In the genomic region with DNA sequence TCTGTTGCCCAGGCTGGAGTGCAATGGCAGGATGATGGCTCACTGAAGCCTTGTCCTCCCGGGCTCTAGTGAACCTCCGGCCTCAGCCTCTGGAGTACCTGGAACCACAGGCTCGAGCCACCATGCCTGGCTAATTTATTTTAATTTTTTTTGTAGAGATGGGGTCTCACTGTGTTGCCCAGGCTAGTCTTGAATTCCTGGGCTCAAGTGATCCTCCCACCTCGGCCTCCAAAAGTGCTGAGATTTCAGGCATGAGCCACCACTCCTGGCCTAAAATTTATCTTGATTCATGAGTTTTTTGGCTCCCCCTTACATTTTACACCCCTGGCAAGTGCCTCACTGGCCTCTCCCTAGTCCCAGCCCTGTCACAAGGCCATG, we compare ENCODE assay signal across 7 cellular contexts. TPM values are rescaled to one million over a fixed set of nuclear protein-coding genes. Genes with fewer than 3 reads are reported as not detected.
A peak's percentile ranks its signal among the peaks of the same experiment; 100 is the strongest.
DNase-seq lines count a peak whose midpoint lies in the region; FAIRE-seq and TF ChIP-seq lines count a peak whose summit lies in the region.
"Had no signal": no experiment of that assay in that cellular context is flagged by ENCODE, and none has a peak within 500 bp of the region (broad histone marks: within the 10 kb centered on the region; RNA-seq: fewer than 3 reads in every experiment).

No MANE protein-coding gene starts in this region.

- peaks cover 16% of the 10 kb centered on the region for H3K23me2 ChIP-seq in H1 (ENCODE audit: low read depth, low read length)

- WGBS in H1 (ENCODE audit: extremely low coverage in 1 of 2, insufficient coverage in 1 of 2, insufficient read length in 1 of 2, insufficient replicate concordance in 2 of 2, low coverage in 1 of 2, low lambda C conversion rate in 2 of 2, missing lambda C conversion rate in 1 of 2), 2 experiments, result 84% methylated on average over 4 of the region's 4 CpGs; no CpG with 5 or more reads in 1 of the 2 experiments

- FAIRE-seq in H1 (lab: Jason Lieb, UNC), result no peak

- BruUV-seq in OCI-LY7 (replicated peaks; lab: Mats Ljungman, UMichigan), result no TSS peak

- H3K4me2 ChIP-seq in OCI-LY7 (ENCODE audit: low read length) (peak overlapping the region; percentile 20; the same call in 1 of the 2 replicates), H1 (ENCODE audit: insufficient read depth in 1 of 2, low read depth in 2 of 2, low read length in 2 of 2) (no peak overlapping the region; a peak in 1 of 4 replicates)

- no peak for DNase-seq in OCI-LY7 (ENCODE audit: low spot score)
- no peak for DNase-seq in H1 (ENCODE audit: low read depth in 1 of 2, low spot score in 2 of 2)
- no peak for DNase-seq in NCI-H1436 treated with DMSO at 0.1 percent for 48 hours (lab: John Stamatoyannopoulos, UW)
- no peak for DNase-seq in globus pallidus (ENCODE audit: low spot score)
- DNase-seq in NCI-H1048 (lab: John Stamatoyannopoulos, UW), result no peak

- H3K79me2 ChIP-seq in OCI-LY7 (ENCODE audit: insufficient read depth, low read depth, low read length) (peaks cover 21% of the 10 kb centered on the region), H1 (ENCODE audit: control insufficient read depth in 1 of 2, insufficient read depth in 2 of 2, low read length in 2 of 2) (peaks cover 10 to 20% of the 10 kb centered on the region in 2 experiments; a peak in 3 of 4 replicates)

- peak overlapping the region; percentile 56 for H3K27ac ChIP-seq in OCI-LY7 (ENCODE audit: low read depth, low read length, poor library complexity, severe bottlenecking)
- no peak overlapping the region for H3K27ac ChIP-seq in H1 (ENCODE audit: low read depth, low read length)
- peak overlapping the region in 18 of 21 experiments; percentile 47 to 91 (median 80) for H3K27ac ChIP-seq in skin epidermis
- H3K27ac ChIP-seq: brain microvascular endothelial cell had no signal

- peak overlapping the region; percentile 93 for H2AK5ac ChIP-seq in H1 (ENCODE audit: low read depth, low read length)

- H3K4ac ChIP-seq in H1 (replicated peaks; ENCODE audit: insufficient read length, low read depth, low read length), result no peak overlapping the region

- H4K20me1 ChIP-seq in OCI-LY7 (ENCODE audit: insufficient read depth, low read length) (peaks cover 10% of the 10 kb centered on the region), H1 (replicated peaks in 1 of 2; ENCODE audit: control insufficient read depth in 1 of 2, insufficient read depth in 2 of 2, low read length in 2 of 2) (peaks cover 11 to 12% of the 10 kb centered on the region in 2 experiments)

- TF ChIP-seq EP300 in H1 (IDR thresholded peaks at IDR 0.05; ENCODE audit: borderline replicate concordance in 1 of 2, low read depth in 2 of 2, low read length in 2 of 2), result no peak

- H4K8ac ChIP-seq in H1 (ENCODE audit: extremely low read depth, insufficient read depth, low read length), result no peak overlapping the region

- H3K23ac ChIP-seq in H1 (ENCODE audit: insufficient read length), result no peak overlapping the region

- peak overlapping the region; percentile 67 for H2BK120ac ChIP-seq in H1 (replicated peaks; ENCODE audit: low read depth, low read length)

- H3K36me3 ChIP-seq in OCI-LY7 (ENCODE audit: insufficient read depth, low read length) (no peaks in the 10 kb centered on the region), H1 (ENCODE audit: control insufficient read depth in 2 of 4, insufficient read depth in 4 of 4, low read length in 3 of 4) (no peaks in the 10 kb centered on the region)
- H3K36me3 ChIP-seq: brain microvascular endothelial cell had no signal

- H2BK20ac ChIP-seq in H1 (ENCODE audit: low read length), result peak overlapping the region; percentile 68; the same call in 1 of the 2 replicates

- no peaks in the 10 kb centered on the region for H3K27me3 ChIP-seq in H1 (replicated peaks in 1 of 4; ENCODE audit: control insufficient read depth in 3 of 4, extremely low read depth in 1 of 4, insufficient read depth in 3 of 4, low read length in 3 of 4)
- H3K27me3 ChIP-seq: brain microvascular endothelial cell had no signal

- intact Hi-C loops in OCI-LY7 (cut with micrococcal nuclease; ENCODE audit: unreplicated experiment), result loop anchor here (2.0 to 10.0 kb wide), 3 partner anchors 14 to 516 kb away; a partner anchor contains a TSS

- H4K5ac ChIP-seq in H1 (ENCODE audit: insufficient read length, low read depth, low read length), result no peak overlapping the region

- 0 out of 2 replicates have a peak overlapping the region, but pooled peaks have one; percentile 30 for H2AFZ ChIP-seq in OCI-LY7 (ENCODE audit: low read length)
- no peak overlapping the region for H2AFZ ChIP-seq in H1 (ENCODE audit: low read length)

- no peaks in the 10 kb centered on the region; the same call in 1 of the 2 replicates for H3K79me1 ChIP-seq in H1 (ENCODE audit: low read depth, low read length)

- H3K14ac ChIP-seq in H1 (ENCODE audit: insufficient read length), result no peak overlapping the region

- no peaks in the 10 kb centered on the region for H3K9me3 ChIP-seq in OCI-LY7 (ENCODE audit: low read length)
- no peaks in the 10 kb centered on the region for H3K9me3 ChIP-seq in H1 (ENCODE audit: insufficient read depth in 2 of 2, low read depth in 1 of 2, low read length in 1 of 2)

- peak overlapping the region; percentile 87 for H4K91ac ChIP-seq in H1 (replicated peaks; ENCODE audit: insufficient read length, low read length)

- TF ChIP-seq POLR2A in H1 (IDR thresholded peaks at IDR 0.05; ENCODE audit: control extremely low read depth in 1 of 2, low read depth in 2 of 2, low read length in 2 of 2), result no peak

- H3K4me1 ChIP-seq in OCI-LY7 (ENCODE audit: insufficient read depth, low read length, poor library complexity, severe bottlenecking), result peaks cover 77% of the 10 kb centered on the region
- H3K4me1 ChIP-seq in H1 (replicated peaks in 1 of 4; ENCODE audit: control insufficient read depth in 3 of 4, insufficient read depth in 4 of 4, low read length in 3 of 4), result peaks cover 29 to 62% (median 41%) of the 10 kb centered on the region in 4 experiments

- H3K9me2 ChIP-seq in OCI-LY7 (ENCODE audit: insufficient read depth, low read length), result no peaks in the 10 kb centered on the region

- TF ChIP-seq RAD21 in H1 (IDR thresholded peaks at IDR 0.05 in 1 of 2, conservative IDR thresholded peaks at IDR 0.05 in 1 of 2; ENCODE audit: low read depth in 2 of 2, low read length in 2 of 2), result no peak

- peak overlapping the region; percentile 98; the same call in 1 of the 2 replicates for H2BK12ac ChIP-seq in H1 (ENCODE audit: low read depth, low read length)

- CTCF ChIA-PET in OCI-LY7 (lab: Charles Lee; ENCODE audit: unreplicated experiment), result no interaction called here
- CTCF ChIA-PET in H1 (lab: Charles Lee; ENCODE audit: partially characterized antibody), result interaction anchor here (0.6 to 19.4 kb wide), 12 partner anchors 8 to 67 kb away, joined by 3 to 287 read pairs (median 4); no protein-coding TSS in a partner anchor

- no peak overlapping the region for H3K9ac ChIP-seq in H1 (replicated peaks in 1 of 4; ENCODE audit: extremely low read depth in 1 of 4, low read depth in 3 of 4, low read length in 3 of 4)

- TF ChIP-seq CTCF in OCI-LY7 (conservative IDR thresholded peaks at IDR 0.05; ENCODE audit: low read length) (no peak), H1 (IDR thresholded peaks at IDR 0.05; ENCODE audit: control extremely low read depth in 1 of 3, insufficient read depth in 1 of 3, low read depth in 1 of 3, low read length in 3 of 3) (no peak)

- H3K18ac ChIP-seq in H1 (ENCODE audit: extremely low read depth, low read length), result peak overlapping the region; percentile 9; the same call in 1 of the 2 replicates

- POLR2A ChIA-PET in OCI-LY7 (lab: Charles Lee) (interaction anchor here (0.6 kb wide), 2 partner anchors 67 to 238 kb away, joined by 3 read pairs; no protein-coding TSS in a partner anchor), H1 (lab: Charles Lee; ENCODE audit: partially characterized antibody) (interaction anchor here (0.7 to 21.0 kb wide), 8 partner anchors 9 to 44 kb away, joined by 3 to 477 read pairs (median 4); a partner anchor contains a TSS)

- H3K56ac ChIP-seq in H1 (replicated peaks; ENCODE audit: insufficient read length, low read depth, low read length), result no peak overlapping the region

- H2BK5ac ChIP-seq in H1 (ENCODE audit: low read depth, low read length), result peak overlapping the region; percentile 76; the same call in 1 of the 2 replicates

- peak overlapping the region; percentile 46; the same call in 1 of the 2 replicates for H2BK15ac ChIP-seq in H1 (ENCODE audit: low read length)

- H3K4me3 ChIP-seq in OCI-LY7 (ENCODE audit: low read depth, low read length, poor library complexity, severe bottlenecking) (no peak overlapping the region), H1 (ENCODE audit: extremely low read depth in 1 of 4, insufficient read depth in 2 of 4, low read depth in 3 of 4, low read length in 4 of 4) (no peak overlapping the region), skin epidermis (no peak overlapping the region)

RNA-seq across cellular contexts. Expression of a gene that starts 2.5 kb away (rescaled TPM):
- total RNA-seq in OCI-LY7 (2014; rRNA removed; shearing (Covaris generic)), result 51.5 and 52.6 TPM in 2 replicates
- total RNA-seq in OCI-LY7 (2022), result 54.1 and 64.6 TPM in 2 replicates
- total RNA-seq in H1 (2021; fragmentation: NEBNext Ultra II Directional; extraction: Animal tissue kit (Norgen Biotek cat#: 25700)), result 187 and 196 TPM in 2 replicates
- 558 and 626 TPM in 2 replicates for polyA plus RNA-seq in H1 (2011; rRNA removed)
- 409 TPM for polyA plus RNA-seq in H1 (2011; cell fraction: cytosol; rRNA removed)
- polyA plus RNA-seq in H1 (2011; cell fraction: nucleus; rRNA removed), result 636 TPM
- polyA plus RNA-seq in H1 (2012, experiment 1 of 2), result 210 to 268 TPM (median 256 TPM) in 4 replicates
- 267 TPM for polyA plus RNA-seq in H1 (2012, experiment 2 of 2)
- 396 TPM for polyA plus RNA-seq in H1 (2013, experiment 1 of 2)
- polyA plus RNA-seq in H1 (2013, experiment 2 of 2), result 418 TPM
- 456 and 664 TPM in 2 replicates for polyA minus RNA-seq in H1 (2011; rRNA and poly(A)+ RNA removed)
- polyA minus RNA-seq in H1 (2011; cell fraction: cytosol; rRNA and poly(A)+ RNA removed), result 124 TPM
- 168 TPM for polyA minus RNA-seq in H1 (2011; cell fraction: nucleus; rRNA and poly(A)+ RNA removed)

RNA-seq across cellular contexts. Expression of a gene that starts 4.2 kb away (rescaled TPM):
- not detected in 2 replicates for total RNA-seq in OCI-LY7 (2014; rRNA removed; shearing (Covaris generic))
- total RNA-seq in OCI-LY7 (2022), result not detected in 2 replicates
- 4.7 and 5.2 TPM in 2 replicates for total RNA-seq in H1 (2021; fragmentation: NEBNext Ultra II Directional; extraction: Animal tissue kit (Norgen Biotek cat#: 25700))
- 5.3 and 6.9 TPM in 2 replicates for polyA plus RNA-seq in H1 (2011; rRNA removed)
- polyA plus RNA-seq in H1 (2011; cell fraction: cytosol; rRNA removed), result 6.9 TPM
- polyA plus RNA-seq in H1 (2011; cell fraction: nucleus; rRNA removed), result 8.2 TPM
- polyA plus RNA-seq in H1 (2012, experiment 1 of 2), result 7.5 to 8.9 TPM (median 7.9 TPM) in 4 replicates
- polyA plus RNA-seq in H1 (2012, experiment 2 of 2), result 9.3 TPM
- polyA plus RNA-seq in H1 (2013, experiment 1 of 2), result 10.1 TPM
- 10.6 TPM for polyA plus RNA-seq in H1 (2013, experiment 2 of 2)
- polyA minus RNA-seq in H1 (2011; rRNA and poly(A)+ RNA removed), result 3.2 and 3.8 TPM in 2 replicates
- polyA minus RNA-seq in H1 (2011; cell fraction: cytosol; rRNA and poly(A)+ RNA removed), result 5.0 TPM
- 5.1 TPM for polyA minus RNA-seq in H1 (2011; cell fraction: nucleus; rRNA and poly(A)+ RNA removed)

RNA-seq across cellular contexts. Expression of a gene that starts 26.0 kb away (rescaled TPM):
- total RNA-seq in OCI-LY7 (2014; rRNA removed; shearing (Covaris generic)), result 911 and 1,004 TPM in 2 replicates
- 1,055 and 1,282 TPM in 2 replicates for total RNA-seq in OCI-LY7 (2022)
- total RNA-seq in H1 (2021; fragmentation: NEBNext Ultra II Directional; extraction: Animal tissue kit (Norgen Biotek cat#: 25700)), result 2,224 and 2,297 TPM in 2 replicates
- polyA plus RNA-seq in H1 (2011; rRNA removed), result 1,244 and 1,564 TPM in 2 replicates
- 1,987 TPM for polyA plus RNA-seq in H1 (2011; cell fraction: cytosol; rRNA removed)
- 1,165 TPM for polyA plus RNA-seq in H1 (2011; cell fraction: nucleus; rRNA removed)
- 2,191 to 2,644 TPM (median 2,404 TPM) in 4 replicates for polyA plus RNA-seq in H1 (2012, experiment 1 of 2)
- polyA plus RNA-seq in H1 (2012, experiment 2 of 2), result 384 TPM
- polyA plus RNA-seq in H1 (2013, experiment 1 of 2), result 1,706 TPM
- polyA plus RNA-seq in H1 (2013, experiment 2 of 2), result 1,654 TPM
- polyA minus RNA-seq in H1 (2011; rRNA and poly(A)+ RNA removed), result 1,724 and 1,899 TPM in 2 replicates
- polyA minus RNA-seq in H1 (2011; cell fraction: cytosol; rRNA and poly(A)+ RNA removed), result 850 TPM
- polyA minus RNA-seq in H1 (2011; cell fraction: nucleus; rRNA and poly(A)+ RNA removed), result 610 TPM

RNA-seq across cellular contexts. Expression of a gene that starts 36.4 kb away (rescaled TPM):
- 10.1 and 13.9 TPM in 2 replicates for total RNA-seq in OCI-LY7 (2014; rRNA removed; shearing (Covaris generic))
- 15.3 and 16.5 TPM in 2 replicates for total RNA-seq in OCI-LY7 (2022)
- total RNA-seq in H1 (2021; fragmentation: NEBNext Ultra II Directional; extraction: Animal tissue kit (Norgen Biotek cat#: 25700)), result 29.5 and 32.3 TPM in 2 replicates
- polyA plus RNA-seq in H1 (2011; rRNA removed), result 65.0 and 73.7 TPM in 2 replicates
- 49.6 TPM for polyA plus RNA-seq in H1 (2011; cell fraction: cytosol; rRNA removed)
- 90.4 TPM for polyA plus RNA-seq in H1 (2011; cell fraction: nucleus; rRNA removed)
- 26.2 to 41.2 TPM (median 36.7 TPM) in 4 replicates for polyA plus RNA-seq in H1 (2012, experiment 1 of 2)
- 48.9 TPM for polyA plus RNA-seq in H1 (2012, experiment 2 of 2)
- polyA plus RNA-seq in H1 (2013, experiment 1 of 2), result 43.7 TPM
- 43.6 TPM for polyA plus RNA-seq in H1 (2013, experiment 2 of 2)
- polyA minus RNA-seq in H1 (2011; rRNA and poly(A)+ RNA removed), result 48.1 and 49.1 TPM in 2 replicates
- 21.4 TPM for polyA minus RNA-seq in H1 (2011; cell fraction: cytosol; rRNA and poly(A)+ RNA removed)
- 25.3 TPM for polyA minus RNA-seq in H1 (2011; cell fraction: nucleus; rRNA and poly(A)+ RNA removed)

RNA-seq across cellular contexts. Expression of a gene that starts 44.4 kb away (rescaled TPM):
- 27.5 and 43.1 TPM in 2 replicates for total RNA-seq in OCI-LY7 (2014; rRNA removed; shearing (Covaris generic))
- 22.4 and 24.8 TPM in 2 replicates for total RNA-seq in OCI-LY7 (2022)
- total RNA-seq in H1 (2021; fragmentation: NEBNext Ultra II Directional; extraction: Animal tissue kit (Norgen Biotek cat#: 25700)), result 10.8 and 13.5 TPM in 2 replicates
- 19.2 and 22.9 TPM in 2 replicates for polyA plus RNA-seq in H1 (2011; rRNA removed)
- polyA plus RNA-seq in H1 (2011; cell fraction: cytosol; rRNA removed), result 18.8 TPM
- 14.3 TPM for polyA plus RNA-seq in H1 (2011; cell fraction: nucleus; rRNA removed)
- polyA plus RNA-seq in H1 (2012, experiment 1 of 2), result 12.7 to 17.1 TPM (median 13.6 TPM) in 4 replicates
- polyA plus RNA-seq in H1 (2012, experiment 2 of 2), result 17.0 TPM
- 6.2 TPM for polyA plus RNA-seq in H1 (2013, experiment 1 of 2)
- 7.5 TPM for polyA plus RNA-seq in H1 (2013, experiment 2 of 2)
- polyA minus RNA-seq in H1 (2011; rRNA and poly(A)+ RNA removed), result 7.0 and 9.3 TPM in 2 replicates
- polyA minus RNA-seq in H1 (2011; cell fraction: cytosol; rRNA and poly(A)+ RNA removed), result 7.8 TPM
- 12.2 TPM for polyA minus RNA-seq in H1 (2011; cell fraction: nucleus; rRNA and poly(A)+ RNA removed)
